ENCODE assay signal across 20 cellular contexts in the genomic region with DNA sequence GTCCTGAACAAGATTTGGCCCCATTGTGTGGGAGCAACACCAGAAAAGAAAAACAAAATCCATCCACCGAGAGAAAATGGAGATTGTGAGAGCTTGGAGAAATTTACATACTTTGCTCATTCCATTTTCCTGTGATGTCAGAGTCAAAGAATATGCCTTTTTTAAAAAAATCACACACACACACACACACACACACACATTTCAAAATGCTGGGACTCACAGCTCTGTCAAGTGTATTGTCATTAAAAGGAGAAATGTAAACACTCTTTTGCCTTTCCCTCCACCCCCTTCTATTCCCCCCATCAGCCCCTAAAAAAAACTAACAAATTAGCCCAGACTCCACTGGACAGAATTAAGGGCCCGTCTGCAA. TPM values are rescaled to one million over a fixed set of nuclear protein-coding genes. Genes with fewer than 3 reads are reported as not detected.
A peak's percentile ranks its signal among the peaks of the same experiment; 100 is the strongest.
DNase-seq lines count a peak whose midpoint lies in the region; ATAC-seq and TF ChIP-seq lines count a peak whose summit lies in the region.
"Had no signal": no experiment of that assay in that cellular context is flagged by ENCODE, and none has a peak within 500 bp of the region (broad histone marks: within the 10 kb centered on the region; RNA-seq: fewer than 3 reads in every experiment).

No MANE protein-coding gene starts in this region.

- DNase-seq in cardiac muscle cell (ENCODE audit: low read depth in 1 of 2, low spot score in 1 of 2) (no peak), left cardiac atrium (no peak), cardiac fibroblast (ENCODE audit: low read depth in 2 of 2) (peak; percentile 53 to 66), lower lobe of right lung (no peak), upper lobe of left lung (no peak), NCI-H748 treated with DMSO at 0.1 percent for 48 hours (lab: John Stamatoyannopoulos, UW) (no peak)
- no peak for DNase-seq in activated CD8-positive, alpha-beta memory T cell treated with anti-CD3 and anti-CD28 coated beads for 24 hours
- DNase-seq: activated CD8-positive, alpha-beta T cell treated with anti-CD3 and anti-CD28 coated beads for 36 hours; CD8-positive, alpha-beta T cell; effector CD8-positive, alpha-beta T cell; foreskin melanocyte; Kasumi-1; mesendoderm; NCI-H1417 treated with DMSO at 0.1 percent for 48 hours; NCI-H446 treated with DMSO at 0.1 percent for 48 hours; stimulated activated naive CD4-positive, alpha-beta T cell treated with Interleukin-2 at 50 U/mL for 16 hours had no signal

- peak overlapping the region; percentile 98 for H3K27ac ChIP-seq in cardiac muscle cell
- peak overlapping the region; percentile 70 for H3K27ac ChIP-seq in lower lobe of right lung
- H3K27ac ChIP-seq in upper lobe of left lung: peak overlapping the region; percentile 58 to 82 (median 74)

- TF ChIP-seq POLR2A in upper lobe of left lung (IDR thresholded peaks at IDR 0.05): no peak

- no peak for TF ChIP-seq EP300 in upper lobe of left lung (IDR thresholded peaks at IDR 0.05)

- H3K36me3 ChIP-seq in cardiac muscle cell (no peaks in the 10 kb centered on the region), lower lobe of right lung (no peaks in the 10 kb centered on the region), upper lobe of left lung (no peaks in the 10 kb centered on the region)

- peaks cover 66% of the 10 kb centered on the region for H3K4me1 ChIP-seq in cardiac muscle cell (ENCODE audit: low read depth)
- peaks cover 65% of the 10 kb centered on the region for H3K4me1 ChIP-seq in lower lobe of right lung
- H3K4me1 ChIP-seq in upper lobe of left lung: peaks cover 57 to 62% (median 59%) of the 10 kb centered on the region in 4 donors

- no peak overlapping the region for H3K4me3 ChIP-seq in cardiac muscle cell
- H3K4me3 ChIP-seq in cardiac fibroblast (replicated peaks in 1 of 2; ENCODE audit: low read depth in 2 of 2, low read length in 2 of 2): no peak overlapping the region
- H3K4me3 ChIP-seq in lower lobe of right lung: no peak overlapping the region
- H3K4me3 ChIP-seq in upper lobe of left lung: no peak overlapping the region
- H3K4me3 ChIP-seq: GM12878 had no signal

- ATAC-seq in left cardiac atrium (no peak), lower lobe of right lung (no peak), upper lobe of left lung (ENCODE audit: low FRiP score in 2 of 2) (no peak), HG03342 (IDR thresholded peaks at IDR 0.05; ENCODE audit: unreplicated experiment) (no peak)
- ATAC-seq: activated CD8-positive, alpha-beta T cell treated with anti-CD3 and anti-CD28 coated beads for 36 hours; activated T-helper 17 cell treated with anti-CD3 and anti-CD28 coated beads, Interleukin-2, amount 50 U/mL, for 72 hours; CD8-positive, alpha-beta T cell; GM12878 had no signal

- H3K27me3 ChIP-seq in cardiac muscle cell (no peaks in the 10 kb centered on the region), lower lobe of right lung (ENCODE audit: low read depth) (no peaks in the 10 kb centered on the region), upper lobe of left lung (no peaks in the 10 kb centered on the region)

- WGBS in upper lobe of left lung, 2 donors: 19 to 36% methylated on average over 2 of the region's 2 CpGs

- H3K9me3 ChIP-seq in cardiac muscle cell (ENCODE audit: low read depth) (no peaks in the 10 kb centered on the region), lower lobe of right lung (no peaks in the 10 kb centered on the region), upper lobe of left lung (no peaks in the 10 kb centered on the region)

- intact Hi-C loops in left cardiac atrium (cut with DNase I): loop anchor here in 1 of 2 donors (2.0 kb wide), 1 partner anchor 203 kb away; no protein-coding TSS in a partner anchor
- intact Hi-C loops in lower lobe of right lung (cut with DNase I): no loop called here

- TF ChIP-seq CTCF in cardiac muscle cell (IDR thresholded peaks at IDR 0.05; ENCODE audit: low read depth, low read length): no peak
- TF ChIP-seq CTCF in cardiac fibroblast (IDR thresholded peaks at IDR 0.05; ENCODE audit: low read depth, low read length): no peak
- no peak for TF ChIP-seq CTCF in lower lobe of right lung (IDR thresholded peaks at IDR 0.05)
- no peak for TF ChIP-seq CTCF in upper lobe of left lung (IDR thresholded peaks at IDR 0.05)

RNA-seq across cellular contexts. Expression of a gene that starts 52.4 kb away (rescaled TPM):
- total RNA-seq in cardiac muscle cell: not detected in 2 replicates
- not detected in 2 replicates for polyA plus RNA-seq in cardiac muscle cell
- total RNA-seq in left cardiac atrium: not detected
- total RNA-seq in lower lobe of right lung: not detected
- total RNA-seq in upper lobe of left lung: not detected
- total RNA-seq: A172; activated CD8-positive, alpha-beta T cell treated with anti-CD3 and anti-CD28 coated beads for 36 hours; activated T-helper 17 cell treated with anti-CD3 and anti-CD28 coated beads, Interleukin-2, amount 50 U/mL, for 72 hours; CD8-positive, alpha-beta T cell; GM12878 had no signal

Comparison
In these comparisons a context has a peak if more than half of its experiments do, and no peak if none do; other contexts are left out.
1. DNase-seq: peak in cardiac fibroblast (2 of 2); none in cardiac muscle cell (0 of 2), left cardiac atrium (single experiment), lower lobe of right lung (single experiment), upper lobe of left lung (0 of 2), NCI-H748 treated with DMSO at 0.1 percent for 48 hours (single experiment) and activated CD8-positive, alpha-beta memory T cell treated with anti-CD3 and anti-CD28 coated beads for 24 hours (single experiment).
2. Peak in every context shown above with its lines, with median percentiles within 50 percentile points of each other: H3K27ac ChIP-seq.